In the genomic region with DNA sequence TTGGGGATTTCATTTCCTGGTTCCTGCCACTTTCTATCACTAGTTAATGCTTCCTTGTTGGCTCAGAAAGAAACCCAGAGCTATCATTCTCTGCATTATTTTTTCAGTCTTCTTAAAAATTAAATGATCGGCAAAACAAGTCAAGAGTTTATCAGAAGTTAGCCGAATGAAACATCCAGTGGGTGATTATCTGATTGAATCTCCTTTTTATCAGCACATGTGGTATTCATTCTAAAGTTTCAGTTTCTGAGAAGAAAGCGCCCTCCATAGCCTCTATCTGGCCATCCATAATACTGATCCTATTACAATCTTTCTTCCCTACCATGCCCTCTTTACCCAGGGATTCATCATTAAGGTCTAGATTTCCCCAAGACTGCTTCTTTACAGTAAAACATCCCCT, we compare ENCODE assay signal across 1 cellular context.
TF ChIP-seq lines count a peak whose summit lies in the region.

No MANE protein-coding gene starts in this region.

TF ChIP-seq in K562, 482 proteins besides CTCF, POLR2A, EP300 and RAD21:
- TF ChIP-seq, protein P1, sequence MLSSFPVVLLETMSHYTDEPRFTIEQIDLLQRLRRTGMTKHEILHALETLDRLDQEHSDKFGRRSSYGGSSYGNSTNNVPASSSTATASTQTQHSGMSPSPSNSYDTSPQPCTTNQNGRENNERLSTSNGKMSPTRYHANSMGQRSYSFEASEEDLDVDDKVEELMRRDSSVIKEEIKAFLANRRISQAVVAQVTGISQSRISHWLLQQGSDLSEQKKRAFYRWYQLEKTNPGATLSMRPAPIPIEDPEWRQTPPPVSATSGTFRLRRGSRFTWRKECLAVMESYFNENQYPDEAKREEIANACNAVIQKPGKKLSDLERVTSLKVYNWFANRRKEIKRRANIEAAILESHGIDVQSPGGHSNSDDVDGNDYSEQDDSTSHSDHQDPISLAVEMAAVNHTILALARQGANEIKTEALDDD (IDR thresholded peaks at IDR 0.05), result 0 out of 2 replicates have a peak, but pooled peaks have one; percentile 3
- no peak; the same call in 1 of the 2 replicates for TF ChIP-seq GATAD2B (IDR thresholded peaks at IDR 0.05; ENCODE audit: borderline replicate concordance)
- TF ChIP-seq MAFG (tag; conservative IDR thresholded peaks at IDR 0.05), result no peak
- TF ChIP-seq, protein P2, sequence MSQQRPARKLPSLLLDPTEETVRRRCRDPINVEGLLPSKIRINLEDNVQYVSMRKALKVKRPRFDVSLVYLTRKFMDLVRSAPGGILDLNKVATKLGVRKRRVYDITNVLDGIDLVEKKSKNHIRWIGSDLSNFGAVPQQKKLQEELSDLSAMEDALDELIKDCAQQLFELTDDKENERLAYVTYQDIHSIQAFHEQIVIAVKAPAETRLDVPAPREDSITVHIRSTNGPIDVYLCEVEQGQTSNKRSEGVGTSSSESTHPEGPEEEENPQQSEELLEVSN (IDR thresholded peaks at IDR 0.05; ENCODE audit: borderline replicate concordance in 1 of 2, extremely low read depth in 1 of 2, insufficient read depth in 1 of 2, insufficient read length in 1 of 2, low read depth in 1 of 2, low read length in 1 of 2, poor library complexity in 1 of 2, severe bottlenecking in 1 of 2), result no peak
